In genomic region chr12:3523728-3524127, GRCh38 we compare ENCODE assay signal across 24 cellular contexts. TPM values are rescaled to one million over a fixed set of nuclear protein-coding genes. Genes with fewer than 3 reads are reported as not detected.
"Had no signal": no experiment of that assay in that cellular context is flagged by ENCODE, and none has a peak within 500 bp of the region (broad histone marks: within the 10 kb centered on the region; RNA-seq: fewer than 3 reads in every experiment).

No MANE protein-coding gene starts in this region.

- H3K27ac ChIP-seq: gastroesophageal sphincter, heart left ventricle, lower lobe of right lung, thyroid gland had no signal

- FAIRE-seq: endometrium had no signal

- ATAC-seq: activated CD8-positive, alpha-beta T cell treated with anti-CD3 and anti-CD28 coated beads for 36 hours; activated T-helper 17 cell treated with anti-CD3 and anti-CD28 coated beads, Interleukin-2, amount 50 U/mL, for 72 hours; gastroesophageal sphincter; heart left ventricle; left cardiac atrium had no signal

- H3K36me3 ChIP-seq: gastroesophageal sphincter, heart left ventricle, lower lobe of right lung, thyroid gland had no signal

- H3K9me3 ChIP-seq: thyroid gland had no signal

- H3K4me1 ChIP-seq: gastroesophageal sphincter, lower lobe of right lung, thyroid gland had no signal

- H3K27me3 ChIP-seq: heart left ventricle, thyroid gland had no signal

- H3K4me3 ChIP-seq: gastroesophageal sphincter, heart left ventricle, lower lobe of right lung, thyroid gland had no signal

- DNase-seq: activated CD4-positive, alpha-beta T cell treated with anti-CD3 and anti-CD28 coated beads, Interleukin-2, amount 10 ng/mL, durations not matched to agents 24 days and 14 days; activated CD8-positive, alpha-beta T cell treated with anti-CD3 and anti-CD28 coated beads for 36 hours; activated naive CD4-positive, alpha-beta T cell; activated naive CD8-positive, alpha-beta T cell treated with anti-CD3 and anti-CD28 coated beads, Interleukin-2, amount 10 ng/mL, durations not matched to agents 7 days and 5 days; activated T-cell treated with anti-CD3 and anti-CD28 coated beads, Interleukin-2, amount 50 U/mL, for 1 hour; amygdala; heart left ventricle; immature natural killer cell; left cardiac atrium; lower lobe of right lung; nephron progenitor cell; nucleus accumbens; retina; stimulated activated CD4-positive, alpha-beta T cell treated with anti-CD3 and anti-CD28 coated beads, Interleukin-2, amount 100 ng/mL, for 24 hours; stimulated activated naive CD4-positive, alpha-beta T cell treated with Interleukin-2 at 50 U/mL for 16 hours; thyroid gland had no signal

RNA-seq across cellular contexts. Expression of gene PRMT8, which starts 32.7 kb away (rescaled TPM):
- total RNA-seq: activated CD4-positive, alpha-beta T cell treated with anti-CD3 and anti-CD28 coated beads, Interleukin-2, amount 10 ng/mL, durations not matched to agents 24 days and 14 days; activated CD8-positive, alpha-beta T cell treated with anti-CD3 and anti-CD28 coated beads for 36 hours; activated naive CD8-positive, alpha-beta T cell treated with anti-CD3 and anti-CD28 coated beads, Interleukin-2, amount 10 ng/mL, durations not matched to agents 7 days and 5 days; activated T-helper 17 cell treated with anti-CD3 and anti-CD28 coated beads, Interleukin-2, amount 50 U/mL, for 72 hours; cardiac septum; heart left ventricle; myocyte; subcutaneous adipose tissue; urinary bladder had no signal
- polyA plus RNA-seq: esophagus, heart left ventricle, immature natural killer cell, urinary bladder had no signal
